In genomic region chr3:102673271-102674115, GRCh38 we compare ENCODE assay signal across 8 cellular contexts.
DNase-seq lines count a peak whose midpoint lies in the region; ATAC-seq and TF ChIP-seq lines count a peak whose summit lies in the region.

No MANE protein-coding gene starts in this region.

- intact Hi-C loops in adrenal gland (cut with DNase I): no loop called here
- intact Hi-C loops in left ventricle myocardium superior (cut with micrococcal nuclease): no loop called here
- intact Hi-C loops in sigmoid colon (cut with DNase I): no loop called here

- H3K4me3 ChIP-seq in adrenal gland (peak overlapping the region in 1 of 4 donors; percentile 32), sigmoid colon (peak overlapping the region in 1 of 4 donors; percentile 23)

- H3K36me3 ChIP-seq in adrenal gland (replicated peaks in 1 of 2) (no peaks in the 10 kb centered on the region), sigmoid colon (no peaks in the 10 kb centered on the region)

- no peaks in the 10 kb centered on the region for H3K4me1 ChIP-seq in adrenal gland (replicated peaks in 1 of 2)
- H3K4me1 ChIP-seq in sigmoid colon: peaks cover 0 to 11% (median 0%) of the 10 kb centered on the region in 4 donors

- DNase-seq in GM13976 (ENCODE audit: low spot score) (peak; percentile 35), NCI-H128 (lab: John Stamatoyannopoulos, UW; ENCODE audit: unreplicated experiment) (peak; percentile 32), SKM-1 treated with dmso at 0.1 percent for 144 hours (lab: John Stamatoyannopoulos, UW; ENCODE audit: unreplicated experiment) (peak; percentile 45), adrenal gland (peak; percentile 40 to 86 (median 69)), left ventricle myocardium superior (peak; percentile 66), sigmoid colon (peak; percentile 67), mesenteric fat pad (ENCODE audit: low spot score) (no peak)

- no peak for TF ChIP-seq EP300 in sigmoid colon (IDR thresholded peaks at IDR 0.05)

- WGBS in adrenal gland, 4 donors: 11 to 13% (median 12%) methylated on average over 16 of the region's 16 CpGs
- WGBS in sigmoid colon, 2 donors: 14 to 20% methylated on average over 16 of the region's 16 CpGs

- H3K27ac ChIP-seq in adrenal gland: no peak overlapping the region
- H3K27ac ChIP-seq in sigmoid colon: no peak overlapping the region

- H3K27me3 ChIP-seq in adrenal gland (no peaks in the 10 kb centered on the region), sigmoid colon (no peaks in the 10 kb centered on the region)

- TF ChIP-seq CTCF in GM13976 (IDR thresholded peaks at IDR 0.05; ENCODE audit: borderline replicate concordance, control extremely low read depth, extremely low read depth, insufficient read depth, missing control alignments) (peak; percentile 78), adrenal gland (IDR thresholded peaks at IDR 0.05) (peak; percentile 61 to 84 (median 76)), sigmoid colon (IDR thresholded peaks at IDR 0.05) (peak; percentile 39 to 81 (median 66))

- no peaks in the 10 kb centered on the region for H3K9me3 ChIP-seq in adrenal gland (replicated peaks in 1 of 3)
- H3K9me3 ChIP-seq in sigmoid colon: no peaks in the 10 kb centered on the region

- TF ChIP-seq POLR2A in adrenal gland (IDR thresholded peaks at IDR 0.05) (no peak), sigmoid colon (IDR thresholded peaks at IDR 0.05) (no peak)

- in situ Hi-C loops in GM13976 (cut with MboI; ENCODE audit: low sequenced_read_pairs, unreplicated experiment): no loop called here

- ATAC-seq in HG02759 (IDR thresholded peaks at IDR 0.05; ENCODE audit: unreplicated experiment) (peak; percentile 95), left ventricle myocardium superior (peak; percentile 99)
